In genomic region chr6:87722831-87723726, GRCh38 we compare ENCODE assay signal across 9 cellular contexts. TPM values are rescaled to one million over a fixed set of nuclear protein-coding genes. Genes with fewer than 3 reads are reported as not detected.
DNase-seq lines count a peak whose midpoint lies in the region; ATAC-seq and TF ChIP-seq lines count a peak whose summit lies in the region.
"Had no signal": no experiment of that assay in that cellular context is flagged by ENCODE, and none has a peak within 500 bp of the region (broad histone marks: within the 10 kb centered on the region; RNA-seq: fewer than 3 reads in every experiment).

No MANE protein-coding gene starts in this region.

- H3K27ac Mint-ChIP-seq in HFFc6 (peak overlapping the region; percentile 88), chondrocyte (ENCODE audit: unreplicated experiment) (peak overlapping the region; percentile 89)

- peaks cover 68% of the 10 kb centered on the region for H3K4me1 Mint-ChIP-seq in HFFc6 (ENCODE audit: low read depth)
- H3K4me1 Mint-ChIP-seq in chondrocyte (ENCODE audit: low read depth) = peaks cover 18% of the 10 kb centered on the region

- H3K27ac ChIP-seq in thoracic aorta = peak overlapping the region in 1 of 2 donors; percentile 20

- intact Hi-C loops in left colon (cut with DNase I, micrococcal nuclease) = no loop called here

- H3K4me1 ChIP-seq in thoracic aorta (ENCODE audit: control insufficient read depth in 1 of 2, low read depth in 2 of 2) = peaks cover 7 to 14% of the 10 kb centered on the region in 2 donors

- H3K27me3 Mint-ChIP-seq in HFFc6 (ENCODE audit: insufficient read depth) = no peaks in the 10 kb centered on the region
- no peaks in the 10 kb centered on the region for H3K27me3 Mint-ChIP-seq in chondrocyte (ENCODE audit: low read depth)

- ATAC-seq in left colon (peak; percentile 52), thoracic aorta (ENCODE audit: insufficient number of reproducible peaks, low FRiP score, low read depth) (peak; percentile 97)

- H3K9me3 Mint-ChIP-seq in HFFc6 (no peaks in the 10 kb centered on the region), chondrocyte (ENCODE audit: low read depth) (no peaks in the 10 kb centered on the region)

- TF ChIP-seq CTCF in HFFc6 (IDR thresholded peaks at IDR 0.05) = no peak
- TF ChIP-seq CTCF in chondrocyte (IDR thresholded peaks at IDR 0.05) = no peak
- TF ChIP-seq CTCF in thoracic aorta (IDR thresholded peaks at IDR 0.05) = no peak

- H3K36me3 ChIP-seq in thoracic aorta = no peaks in the 10 kb centered on the region

- peak overlapping the region; percentile 76 for H3K4me3 Mint-ChIP-seq in HFFc6
- no peak overlapping the region for H3K4me3 Mint-ChIP-seq in chondrocyte (ENCODE audit: unreplicated experiment)

- no peaks in the 10 kb centered on the region for H3K27me3 ChIP-seq in thoracic aorta (replicated peaks; ENCODE audit: insufficient read depth)

- peak; percentile 71 for DNase-seq in DMS53 (lab: John Stamatoyannopoulos, UW)
- peak; percentile 97 for DNase-seq in HFFc6
- peak; percentile 96 for DNase-seq in OCI-M1 (lab: John Stamatoyannopoulos, UW)
- DNase-seq in chondrocyte (ENCODE audit: low spot score) = no peak
- peak in 1 of 2 donors; percentile 58 for DNase-seq in left colon
- peak; percentile 29 for DNase-seq in thoracic aorta (ENCODE audit: low spot score)
- DNase-seq in HuH-7 (ENCODE audit: low spot score) = no peak
- no peak for DNase-seq in activated naive CD4-positive, alpha-beta T cell treated with Interleukin-2 at 50 U/mL for 16 hours

- H3K9me3 ChIP-seq in thoracic aorta = no peaks in the 10 kb centered on the region

- H3K36me3 Mint-ChIP-seq in HFFc6 (ENCODE audit: low read depth) (0 out of 2 replicates have a peak, but pooled peaks cover 4% of the 10 kb centered on the region), chondrocyte (ENCODE audit: low read depth) (no peaks in the 10 kb centered on the region)

- H3K4me3 ChIP-seq in thoracic aorta = no peak overlapping the region
- H3K4me3 ChIP-seq: skin epidermis had no signal

RNA-seq across cellular contexts. Expression of gene AKIRIN2, which starts 21.0 kb away (rescaled TPM):
- 10 to 100 TPM; 47.0 to 63.1 (median 55.8) TPM for total RNA-seq in HFFc6 (2021; fragmentation: NEBNext Ultra II Directional; extraction: Animal tissue kit (Norgen Biotek cat#: 25700))
- 36.6 to 40.0 TPM (median 40.0 TPM) in 3 replicates for total RNA-seq in chondrocyte
- 10 to 100 TPM; 30.4 to 40.9 TPM for total RNA-seq in left colon
- total RNA-seq in thoracic aorta = 10 to 100 TPM; 30.5 to 38.7 TPM

Comparison
In these comparisons a context has a peak if more than half of its experiments do, and no peak if none do; other contexts are left out.
1. DNase-seq: peak in DMS53 (single experiment), HFFc6 (single experiment), OCI-M1 (single experiment) and thoracic aorta (single experiment); none in chondrocyte (single experiment), HuH-7 (single experiment) and activated naive CD4-positive, alpha-beta T cell treated with Interleukin-2 at 50 U/mL for 16 hours (single experiment).